Comparison of ENCODE assay signal across 39 cellular contexts in the genomic region with DNA sequence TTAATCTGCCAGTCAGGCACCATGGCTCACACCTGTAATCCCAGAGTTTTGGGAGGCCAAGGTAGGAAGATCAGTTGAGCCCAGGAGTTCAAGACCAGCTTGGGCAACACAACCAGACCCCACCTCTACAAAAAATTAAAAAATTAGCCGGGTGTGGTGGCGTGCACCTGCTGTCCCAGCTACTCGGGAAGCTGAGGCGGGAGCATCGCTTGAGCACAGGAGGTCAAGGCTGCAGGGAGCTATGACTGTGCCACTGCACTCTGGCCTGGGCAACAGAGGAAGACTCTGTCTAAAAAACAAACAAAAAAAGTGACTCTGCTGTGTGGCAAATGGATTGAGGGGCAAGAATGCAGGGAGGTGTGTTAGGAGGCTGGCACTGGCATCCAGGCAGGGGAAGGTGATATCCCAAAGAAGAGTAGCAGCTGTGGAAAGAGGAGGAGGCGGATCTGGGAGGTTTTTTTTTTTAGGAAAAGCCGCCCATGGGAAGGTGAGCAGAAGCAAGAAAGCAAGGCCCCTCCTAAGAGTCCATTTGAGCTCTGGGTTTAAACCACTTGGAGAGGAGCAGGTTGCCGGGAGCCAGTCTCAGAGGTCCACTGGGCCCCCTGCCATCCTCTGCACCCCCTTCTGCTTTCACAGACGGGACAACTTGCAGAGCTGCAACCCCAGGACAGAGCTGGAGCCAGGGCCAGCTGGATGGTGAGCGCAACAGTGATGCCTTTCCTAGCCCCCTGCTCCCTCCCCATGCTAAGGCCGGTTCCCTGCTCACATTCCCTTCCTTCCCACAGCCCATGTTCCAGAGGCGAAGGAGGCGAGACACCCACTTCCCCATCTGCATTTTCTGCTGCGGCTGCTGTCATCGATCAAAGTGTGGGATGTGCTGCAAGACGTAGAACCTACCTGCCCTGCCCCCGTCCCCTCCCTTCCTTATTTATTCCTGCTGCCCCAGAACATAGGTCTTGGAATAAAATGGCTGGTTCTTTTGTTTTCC. TPM values are rescaled to one million over a fixed set of nuclear protein-coding genes. Genes with fewer than 3 reads are reported as not detected.
DNase-seq lines count a peak whose midpoint lies in the region; ATAC-seq, FAIRE-seq and TF ChIP-seq lines count a peak whose summit lies in the region.
"Had no signal": no experiment of that assay in that cellular context is flagged by ENCODE, and none has a peak within 500 bp of the region (broad histone marks: within the 10 kb centered on the region; RNA-seq: fewer than 3 reads in every experiment).

No MANE protein-coding gene starts in this region.

- H3K9me3 ChIP-seq in adipocyte (ENCODE audit: control insufficient read depth, low read length) (no peaks in the 10 kb centered on the region), HepG2 (ENCODE audit: low read length) (no peaks in the 10 kb centered on the region)
- H3K9me3 ChIP-seq: A549, esophagus muscularis mucosa, heart left ventricle, mucosa of descending colon, pancreas, tibial nerve had no signal

- POLR2A ChIA-PET in HepG2 (lab: Yijun Ruan, JAX): no interaction called here

- H3K36me3 ChIP-seq in adipocyte (ENCODE audit: control insufficient read depth, insufficient read depth, low read length, severe bottlenecking) (peaks cover under 1% of the 10 kb centered on the region), HepG2 (replicated peaks in 1 of 2; ENCODE audit: control insufficient read depth in 1 of 2, insufficient read depth in 2 of 2, low read length in 2 of 2) (no peaks in the 10 kb centered on the region)

- ATAC-seq in Right ventricle myocardium inferior (no peak), left ventricle myocardium superior (no peak), HepG2 (no peak)
- no peak for ATAC-seq in activated T-cell treated with anti-CD3 and anti-CD28 coated beads, Interleukin-2, amount 50 U/mL, for 72 hours (replicated peaks in 1 of 2)
- ATAC-seq: A549; activated naive CD8-positive, alpha-beta T cell treated with anti-CD3 and anti-CD28 coated beads, Interleukin-2, amount 50 U/mL, for 24 hours; CD8-positive, alpha-beta T cell; heart left ventricle; mucosa of descending colon; natural killer cell treated with Interleukin-12 subunit alpha and Interleukin-12 subunit beta and Interleukin-15 and Interleukin-18, amount 100 ng/mL, for 72 hours; pancreas; right cardiac atrium; stimulated activated naive CD8-positive, alpha-beta T cell treated with anti-CD3 and anti-CD28 coated beads, Interleukin-15, amount 100 ng/mL, for 72 hours had no signal

- TF ChIP-seq POLR2A in HepG2 (IDR thresholded peaks at IDR 0.05; ENCODE audit: insufficient read depth in 1 of 2, low read depth in 2 of 2, low read length in 2 of 2): no peak

- peaks cover 24% of the 10 kb centered on the region for H3K27me3 Mint-ChIP-seq in activated T-cell treated with anti-CD3 and anti-CD28 coated beads, Interleukin-2, amount 50 U/mL, for 72 hours (ENCODE audit: low read depth)
- H3K27me3 Mint-ChIP-seq in HFFc6 (ENCODE audit: insufficient read depth): peaks cover 23% of the 10 kb centered on the region

- FAIRE-seq in HepG2 (lab: Jason Lieb, UNC): no peak
- FAIRE-seq: A549, endometrium, kidney, pancreas had no signal

- H3K4me1 ChIP-seq in adipocyte (ENCODE audit: control insufficient read depth, insufficient read depth, low read length) (peaks cover 31% of the 10 kb centered on the region), HepG2 (ENCODE audit: insufficient read depth, low read length) (peaks cover 75% of the 10 kb centered on the region)
- H3K4me1 ChIP-seq: A549 had no signal

- peaks cover 22% of the 10 kb centered on the region for H3K27me3 ChIP-seq in adipocyte (replicated peaks; ENCODE audit: control insufficient read depth, insufficient read depth, low read length)
- peaks cover 0 to 5% of the 10 kb centered on the region in 2 experiments; a peak in 1 of 5 replicates for H3K27me3 ChIP-seq in HepG2 (ENCODE audit: control insufficient read depth in 1 of 2, insufficient read depth in 2 of 2, low read length in 2 of 2)
- H3K27me3 ChIP-seq: pancreas, tibial nerve had no signal

- in situ Hi-C loops in HepG2 (cut with HindIII; ENCODE audit: extremely low pct_ligation_motif_present, low pct_unique_long_range_greater_than_20kb): no loop called here

- BruUV-seq in HepG2 (replicated peaks; lab: Mats Ljungman, UMichigan): no TSS peak

- H3K9ac ChIP-seq in adipocyte (ENCODE audit: low read length) (peak overlapping the region; percentile 26), HepG2 (ENCODE audit: insufficient read depth, low read depth, low read length) (no peak overlapping the region)

- intact Hi-C loops in Right ventricle myocardium inferior (cut with DNase I) (no loop called here), left ventricle myocardium superior (cut with micrococcal nuclease) (no loop called here), HepG2 (cut with micrococcal nuclease; ENCODE audit: unreplicated experiment) (loop anchor here (1.0 kb wide), 1 partner anchor 31 kb away; no protein-coding TSS in a partner anchor)

- H3K36me3 Mint-ChIP-seq in activated T-cell treated with anti-CD3 and anti-CD28 coated beads, Interleukin-2, amount 50 U/mL, for 72 hours (ENCODE audit: insufficient read depth in 2 of 2): no peaks in the 10 kb centered on the region
- no peaks in the 10 kb centered on the region for H3K36me3 Mint-ChIP-seq in HFFc6 (ENCODE audit: low read depth)
- H3K36me3 Mint-ChIP-seq: natural killer cell treated with Interleukin-12 subunit alpha and Interleukin-12 subunit beta and Interleukin-15 and Interleukin-18, amount 100 ng/mL, for 72 hours had no signal

- no peaks in the 10 kb centered on the region for H3K9me3 Mint-ChIP-seq in activated T-cell treated with anti-CD3 and anti-CD28 coated beads, Interleukin-2, amount 50 U/mL, for 72 hours
- H3K9me3 Mint-ChIP-seq in HFFc6: no peaks in the 10 kb centered on the region
- H3K9me3 Mint-ChIP-seq: activated naive CD8-positive, alpha-beta T cell treated with anti-CD3 and anti-CD28 coated beads, Interleukin-2, amount 50 U/mL, for 24 hours; CD8-positive, alpha-beta T cell; central memory CD8-positive, alpha-beta T cell; natural killer cell treated with Interleukin-12 subunit alpha and Interleukin-12 subunit beta and Interleukin-15 and Interleukin-18, amount 100 ng/mL, for 72 hours; stimulated activated naive CD8-positive, alpha-beta T cell treated with anti-CD3 and anti-CD28 coated beads, Interleukin-15, amount 100 ng/mL, for 72 hours had no signal

- H3K4me1 Mint-ChIP-seq in activated T-cell treated with anti-CD3 and anti-CD28 coated beads, Interleukin-2, amount 50 U/mL, for 72 hours (ENCODE audit: low read depth): peaks cover 5% of the 10 kb centered on the region
- H3K4me1 Mint-ChIP-seq in HFFc6 (ENCODE audit: low read depth): no peaks in the 10 kb centered on the region
- H3K4me1 Mint-ChIP-seq: central memory CD8-positive, alpha-beta T cell had no signal

- TF ChIP-seq RAD21 in HepG2 (CRISPR knock-in tag; IDR thresholded peaks at IDR 0.05): no peak

- CTCF ChIA-PET in HepG2 (lab: Yijun Ruan, JAX; ENCODE audit: low intra/inter-chr PET ratio, low total read pairs): no interaction called here

- TF ChIP-seq EP300 in HepG2 (IDR thresholded peaks at IDR 0.05; ENCODE audit: low read depth in 2 of 2, low read length in 2 of 2) (no peak), HepG2 (CRISPR knock-in tag; IDR thresholded peaks at IDR 0.05; ENCODE audit: borderline replicate concordance) (no peak)

- TF ChIP-seq CTCF in HepG2 (CRISPR knock-in tag; IDR thresholded peaks at IDR 0.05) (no peak), HFFc6 (IDR thresholded peaks at IDR 0.05) (no peak)

- 71% methylated on average over 17 of the region's 17 CpGs for WGBS in HepG2 (ENCODE audit: low lambda C conversion rate)

- DNase-seq in Right ventricle myocardium inferior (ENCODE audit: missing footprints): peak; percentile 53
- no peak for DNase-seq in left ventricle myocardium superior
- no peak for DNase-seq in adipocyte (ENCODE audit: low read depth)
- peak; percentile 33 for DNase-seq in HepG2 (ENCODE audit: low spot score)
- no peak for DNase-seq in activated T-cell treated with anti-CD3 and anti-CD28 coated beads, Interleukin-2, amount 50 U/mL, for 72 hours
- no peak for DNase-seq in NCI-H226
- no peak for DNase-seq in HFFc6
- DNase-seq: activated CD4-positive, alpha-beta T cell treated with anti-CD3 and anti-CD28 coated beads, Interleukin-2, amount 50 U/mL, for 4 hours; activated CD4-positive, CD25-positive, alpha-beta regulatory T cell; activated naive CD4-positive, alpha-beta T cell; activated naive CD8-positive, alpha-beta T cell treated with anti-CD3 and anti-CD28 coated beads, Interleukin-2, amount 50 U/mL, for 24 hours; AML-193; CD8-positive, alpha-beta T cell; foreskin fibroblast; GOT3; heart left ventricle; Karpas-422; kidney; mucosa of descending colon; NCI-H146; pancreas; RPMI8226; stimulated activated CD4-positive, alpha-beta T cell treated with anti-CD3 and anti-CD28 coated beads, Interleukin-2, amount 100 ng/mL, for 24 hours; stimulated activated CD8-positive, alpha-beta memory T cell treated with anti-CD3 and anti-CD28 coated beads, Interleukin-4, amount 100 ng/mL, for 48 hours; stimulated activated naive CD8-positive, alpha-beta T cell treated with anti-CD3 and anti-CD28 coated beads, Interleukin-15, amount 100 ng/mL, for 72 hours had no signal

- no peak overlapping the region for H2AFZ ChIP-seq in HepG2 (ENCODE audit: low read length)

- H4K20me1 ChIP-seq in HepG2 (ENCODE audit: insufficient read depth, low read length): no peaks in the 10 kb centered on the region

- H3K4me3 Mint-ChIP-seq in activated T-cell treated with anti-CD3 and anti-CD28 coated beads, Interleukin-2, amount 50 U/mL, for 72 hours: no peak overlapping the region
- no peak overlapping the region for H3K4me3 Mint-ChIP-seq in HFFc6
- H3K4me3 Mint-ChIP-seq: activated naive CD8-positive, alpha-beta T cell treated with anti-CD3 and anti-CD28 coated beads, Interleukin-2, amount 50 U/mL, for 24 hours; CD8-positive, alpha-beta T cell; central memory CD8-positive, alpha-beta T cell; natural killer cell treated with Interleukin-12 subunit alpha and Interleukin-12 subunit beta and Interleukin-15 and Interleukin-18, amount 100 ng/mL, for 72 hours; stimulated activated naive CD8-positive, alpha-beta T cell treated with anti-CD3 and anti-CD28 coated beads, Interleukin-15, amount 100 ng/mL, for 72 hours had no signal

- peak overlapping the region; percentile 87 for H3K4me2 ChIP-seq in HepG2 (ENCODE audit: low read depth, low read length)
- H3K4me2 ChIP-seq: A549 had no signal

- H3K27ac Mint-ChIP-seq in activated T-cell treated with anti-CD3 and anti-CD28 coated beads, Interleukin-2, amount 50 U/mL, for 72 hours: no peak overlapping the region
- no peak overlapping the region for H3K27ac Mint-ChIP-seq in HFFc6
- H3K27ac Mint-ChIP-seq: activated naive CD8-positive, alpha-beta T cell treated with anti-CD3 and anti-CD28 coated beads, Interleukin-2, amount 50 U/mL, for 24 hours; CD8-positive, alpha-beta T cell had no signal

- H3K27ac ChIP-seq in HepG2 (ENCODE audit: extremely low read length, insufficient read depth, low read length): peak overlapping the region; percentile 40
- peak overlapping the region; percentile 30 for H3K27ac ChIP-seq in temporal lobe (ENCODE audit: low read depth, low read length)
- H3K27ac ChIP-seq: A549, esophagus muscularis mucosa, heart left ventricle, HL-60, pancreas had no signal

- no peak overlapping the region for H3K4me3 ChIP-seq in adipocyte (ENCODE audit: low read length)
- peak overlapping the region; percentile 14 to 35 (median 18); a peak in 2 of 6 replicates for H3K4me3 ChIP-seq in HepG2 (replicated peaks in 1 of 3; ENCODE audit: insufficient read depth in 1 of 3, low read depth in 2 of 3, low read length in 3 of 3)
- H3K4me3 ChIP-seq: A549, esophagus muscularis mucosa, heart left ventricle, lung, mucosa of descending colon had no signal

- H3K79me2 ChIP-seq in HepG2 (ENCODE audit: insufficient read depth, low read length): no peaks in the 10 kb centered on the region

RNA-seq across cellular contexts. Expression of a gene that starts 2.1 kb away (rescaled TPM):
- not detected for total RNA-seq in Right ventricle myocardium inferior
- total RNA-seq in left ventricle myocardium superior: not detected
- total RNA-seq in HepG2 (2016; rRNA removed; fragmentation: Illumina TruSeq; extraction: Trizol): 25.7 and 47.6 TPM in 2 replicates
- total RNA-seq in HepG2 (2016; cell fraction: cytosol; rRNA removed; fragmentation: Illumina TruSeq; extraction: Trizol; ENCODE audit: low read depth): 25.4 and 32.6 TPM in 2 replicates
- total RNA-seq in HepG2 (2016; cell fraction: insoluble cytoplasmic fraction; rRNA removed; fragmentation: Illumina TruSeq; extraction: Trizol): 29.6 and 46.4 TPM in 2 replicates
- total RNA-seq in HepG2 (2016; cell fraction: membrane; rRNA removed; fragmentation: Illumina TruSeq; extraction: Trizol): 20.2 and 24.3 TPM in 2 replicates
- total RNA-seq in HepG2 (2016; cell fraction: nucleus; rRNA removed; fragmentation: Illumina TruSeq; extraction: Trizol): 34.1 and 40.9 TPM in 2 replicates
- polyA plus RNA-seq in HepG2 (2011; rRNA removed): 36.1 and 73.0 TPM in 2 replicates
- 15.0 and 69.5 TPM in 2 replicates for polyA plus RNA-seq in HepG2 (2011; cell fraction: cytosol; rRNA removed)
- polyA plus RNA-seq in HepG2 (2011; cell fraction: nucleus; rRNA removed): 13.2 and 42.5 TPM in 2 replicates
- polyA plus RNA-seq in HepG2 (2012): 6.0 and 30.6 TPM in 2 replicates
- polyA plus RNA-seq in HepG2 (2016; cell fraction: cytosol; fragmentation: Illumina TruSeq; extraction: Trizol; ENCODE audit: low read depth): 29.7 and 32.2 TPM in 2 replicates
- polyA plus RNA-seq in HepG2 (2016; cell fraction: insoluble cytoplasmic fraction; fragmentation: Illumina TruSeq; extraction: Trizol; ENCODE audit: low read depth): 44.0 and 52.6 TPM in 2 replicates
- polyA plus RNA-seq in HepG2 (2016; cell fraction: membrane; fragmentation: Illumina TruSeq; extraction: Trizol; ENCODE audit: low read depth): 28.8 and 30.2 TPM in 2 replicates
- 111 and 114 TPM in 2 replicates for polyA plus RNA-seq in HepG2 (2016; cell fraction: nucleus; fragmentation: Illumina TruSeq; extraction: Trizol; ENCODE audit: insufficient read depth, low read depth)
- polyA minus RNA-seq in HepG2 (2011; rRNA and poly(A)+ RNA removed; ENCODE audit: low replicate concordance): 150 TPM in 1 of 2 replicates, not detected in the other
- 10.9 and 30.2 TPM in 2 replicates for polyA minus RNA-seq in HepG2 (2011; cell fraction: cytosol; rRNA and poly(A)+ RNA removed)
- 9.2 and 18.0 TPM in 2 replicates for polyA minus RNA-seq in HepG2 (2011; cell fraction: nucleus; rRNA and poly(A)+ RNA removed)
- not detected for total RNA-seq in temporal lobe
- total RNA-seq in activated T-cell treated with anti-CD3 and anti-CD28 coated beads, Interleukin-2, amount 50 U/mL, for 72 hours: 1 to 10 TPM; 1.2 to 2.4 TPM
- not detected for total RNA-seq in HFFc6 (2021; fragmentation: NEBNext Ultra II Directional; extraction: Animal tissue kit (Norgen Biotek cat#: 25700))
- total RNA-seq: Daoy, esophagus muscularis mucosa, mucosa of descending colon, NCI-H460, SK-MEL-5 had no signal
- polyA plus RNA-seq: A549 had no signal

RNA-seq across cellular contexts. Expression of a gene that starts 7.5 kb away (rescaled TPM):
- not detected for total RNA-seq in Right ventricle myocardium inferior
- not detected for total RNA-seq in left ventricle myocardium superior
- total RNA-seq in HepG2 (2016; rRNA removed; fragmentation: Illumina TruSeq; extraction: Trizol): 0.80 and 1.3 TPM in 2 replicates
- 0.26 and 0.71 TPM in 2 replicates for total RNA-seq in HepG2 (2016; cell fraction: cytosol; rRNA removed; fragmentation: Illumina TruSeq; extraction: Trizol; ENCODE audit: low read depth)
- 0.56 and 0.87 TPM in 2 replicates for total RNA-seq in HepG2 (2016; cell fraction: insoluble cytoplasmic fraction; rRNA removed; fragmentation: Illumina TruSeq; extraction: Trizol)
- total RNA-seq in HepG2 (2016; cell fraction: membrane; rRNA removed; fragmentation: Illumina TruSeq; extraction: Trizol): 0.59 and 1.5 TPM in 2 replicates
- 1.6 and 2.6 TPM in 2 replicates for total RNA-seq in HepG2 (2016; cell fraction: nucleus; rRNA removed; fragmentation: Illumina TruSeq; extraction: Trizol)
- 0.17 and 0.20 TPM in 2 replicates for polyA plus RNA-seq in HepG2 (2011; rRNA removed)
- 0.13 and 0.27 TPM in 2 replicates for polyA plus RNA-seq in HepG2 (2011; cell fraction: cytosol; rRNA removed)
- polyA plus RNA-seq in HepG2 (2011; cell fraction: nucleus; rRNA removed): 0.40 and 0.93 TPM in 2 replicates
- not detected in 2 replicates for polyA plus RNA-seq in HepG2 (2012)
- 0.70 TPM in 2 replicates for polyA plus RNA-seq in HepG2 (2016; cell fraction: cytosol; fragmentation: Illumina TruSeq; extraction: Trizol; ENCODE audit: low read depth)
- polyA plus RNA-seq in HepG2 (2016; cell fraction: insoluble cytoplasmic fraction; fragmentation: Illumina TruSeq; extraction: Trizol; ENCODE audit: low read depth): 0.38 and 1.3 TPM in 2 replicates
- 0.24 and 0.97 TPM in 2 replicates for polyA plus RNA-seq in HepG2 (2016; cell fraction: membrane; fragmentation: Illumina TruSeq; extraction: Trizol; ENCODE audit: low read depth)
- 0.82 and 1.5 TPM in 2 replicates for polyA plus RNA-seq in HepG2 (2016; cell fraction: nucleus; fragmentation: Illumina TruSeq; extraction: Trizol; ENCODE audit: insufficient read depth, low read depth)
- not detected in 2 replicates for polyA minus RNA-seq in HepG2 (2011; rRNA and poly(A)+ RNA removed; ENCODE audit: low replicate concordance)
- not detected in 2 replicates for polyA minus RNA-seq in HepG2 (2011; cell fraction: cytosol; rRNA and poly(A)+ RNA removed)
- polyA minus RNA-seq in HepG2 (2011; cell fraction: nucleus; rRNA and poly(A)+ RNA removed): 0.64 and 0.75 TPM in 2 replicates
- total RNA-seq in temporal lobe: 0.49 TPM
- under 1 TPM; 0.29 to 0.83 TPM for total RNA-seq in activated T-cell treated with anti-CD3 and anti-CD28 coated beads, Interleukin-2, amount 50 U/mL, for 72 hours
- not detected for total RNA-seq in HFFc6 (2021; fragmentation: NEBNext Ultra II Directional; extraction: Animal tissue kit (Norgen Biotek cat#: 25700))
- total RNA-seq: CD8-positive, alpha-beta T cell; Daoy; dermis microvascular lymphatic vessel endothelial cell; NCI-H460; right cardiac atrium; SK-MEL-5 had no signal
- polyA plus RNA-seq: A549 had no signal

RNA-seq across cellular contexts. Expression of a gene that starts 15.7 kb away (rescaled TPM):
- 151 TPM for total RNA-seq in Right ventricle myocardium inferior
- total RNA-seq in left ventricle myocardium superior: 170 TPM
- total RNA-seq in HepG2 (2016; rRNA removed; fragmentation: Illumina TruSeq; extraction: Trizol): 44.8 and 54.9 TPM in 2 replicates
- total RNA-seq in HepG2 (2016; cell fraction: cytosol; rRNA removed; fragmentation: Illumina TruSeq; extraction: Trizol; ENCODE audit: low read depth): 85.6 and 90.7 TPM in 2 replicates
- 38.6 and 58.5 TPM in 2 replicates for total RNA-seq in HepG2 (2016; cell fraction: insoluble cytoplasmic fraction; rRNA removed; fragmentation: Illumina TruSeq; extraction: Trizol)
- total RNA-seq in HepG2 (2016; cell fraction: membrane; rRNA removed; fragmentation: Illumina TruSeq; extraction: Trizol): 116 and 121 TPM in 2 replicates
- total RNA-seq in HepG2 (2016; cell fraction: nucleus; rRNA removed; fragmentation: Illumina TruSeq; extraction: Trizol): 31.0 and 31.5 TPM in 2 replicates
- 94.9 and 106 TPM in 2 replicates for polyA plus RNA-seq in HepG2 (2011; rRNA removed)
- polyA plus RNA-seq in HepG2 (2011; cell fraction: cytosol; rRNA removed): 72.5 and 101 TPM in 2 replicates
- 179 and 216 TPM in 2 replicates for polyA plus RNA-seq in HepG2 (2011; cell fraction: nucleus; rRNA removed)
- polyA plus RNA-seq in HepG2 (2012): 59.3 and 80.8 TPM in 2 replicates
- 180 and 204 TPM in 2 replicates for polyA plus RNA-seq in HepG2 (2016; cell fraction: cytosol; fragmentation: Illumina TruSeq; extraction: Trizol; ENCODE audit: low read depth)
- polyA plus RNA-seq in HepG2 (2016; cell fraction: insoluble cytoplasmic fraction; fragmentation: Illumina TruSeq; extraction: Trizol; ENCODE audit: low read depth): 76.3 and 81.0 TPM in 2 replicates
- polyA plus RNA-seq in HepG2 (2016; cell fraction: membrane; fragmentation: Illumina TruSeq; extraction: Trizol; ENCODE audit: low read depth): 201 and 210 TPM in 2 replicates
- 122 and 131 TPM in 2 replicates for polyA plus RNA-seq in HepG2 (2016; cell fraction: nucleus; fragmentation: Illumina TruSeq; extraction: Trizol; ENCODE audit: insufficient read depth, low read depth)
- 64.5 and 74.9 TPM in 2 replicates for polyA minus RNA-seq in HepG2 (2011; rRNA and poly(A)+ RNA removed; ENCODE audit: low replicate concordance)
- polyA minus RNA-seq in HepG2 (2011; cell fraction: cytosol; rRNA and poly(A)+ RNA removed): 28.8 and 32.4 TPM in 2 replicates
- polyA minus RNA-seq in HepG2 (2011; cell fraction: nucleus; rRNA and poly(A)+ RNA removed): 29.3 and 33.5 TPM in 2 replicates
- total RNA-seq in temporal lobe: 36.6 TPM
- 100 to 1,000 TPM; 202 to 212 TPM for total RNA-seq in activated T-cell treated with anti-CD3 and anti-CD28 coated beads, Interleukin-2, amount 50 U/mL, for 72 hours
- 10 to 100 TPM; 66.0 to 78.1 (median 71.4) TPM for total RNA-seq in HFFc6 (2021; fragmentation: NEBNext Ultra II Directional; extraction: Animal tissue kit (Norgen Biotek cat#: 25700))

RNA-seq across cellular contexts. Expression of a gene that starts 35.6 kb away (rescaled TPM):
- total RNA-seq in Right ventricle myocardium inferior: 6.8 TPM
- total RNA-seq in left ventricle myocardium superior: 6.1 TPM
- total RNA-seq in HepG2 (2016; rRNA removed; fragmentation: Illumina TruSeq; extraction: Trizol): 14.2 and 29.2 TPM in 2 replicates
- total RNA-seq in HepG2 (2016; cell fraction: cytosol; rRNA removed; fragmentation: Illumina TruSeq; extraction: Trizol; ENCODE audit: low read depth): 8.7 and 9.3 TPM in 2 replicates
- total RNA-seq in HepG2 (2016; cell fraction: insoluble cytoplasmic fraction; rRNA removed; fragmentation: Illumina TruSeq; extraction: Trizol): 15.3 and 31.4 TPM in 2 replicates
- 15.2 and 21.9 TPM in 2 replicates for total RNA-seq in HepG2 (2016; cell fraction: membrane; rRNA removed; fragmentation: Illumina TruSeq; extraction: Trizol)
- 43.9 and 48.2 TPM in 2 replicates for total RNA-seq in HepG2 (2016; cell fraction: nucleus; rRNA removed; fragmentation: Illumina TruSeq; extraction: Trizol)
- polyA plus RNA-seq in HepG2 (2011; rRNA removed): 79.2 and 111 TPM in 2 replicates
- polyA plus RNA-seq in HepG2 (2011; cell fraction: cytosol; rRNA removed): 44.4 and 71.0 TPM in 2 replicates
- polyA plus RNA-seq in HepG2 (2011; cell fraction: nucleus; rRNA removed): 93.8 and 94.9 TPM in 2 replicates
- polyA plus RNA-seq in HepG2 (2012): 67.7 and 97.6 TPM in 2 replicates
- 15.7 and 17.3 TPM in 2 replicates for polyA plus RNA-seq in HepG2 (2016; cell fraction: cytosol; fragmentation: Illumina TruSeq; extraction: Trizol; ENCODE audit: low read depth)
- 25.8 and 27.8 TPM in 2 replicates for polyA plus RNA-seq in HepG2 (2016; cell fraction: insoluble cytoplasmic fraction; fragmentation: Illumina TruSeq; extraction: Trizol; ENCODE audit: low read depth)
- 21.9 and 23.9 TPM in 2 replicates for polyA plus RNA-seq in HepG2 (2016; cell fraction: membrane; fragmentation: Illumina TruSeq; extraction: Trizol; ENCODE audit: low read depth)
- 110 and 128 TPM in 2 replicates for polyA plus RNA-seq in HepG2 (2016; cell fraction: nucleus; fragmentation: Illumina TruSeq; extraction: Trizol; ENCODE audit: insufficient read depth, low read depth)
- 87.8 and 296 TPM in 2 replicates for polyA minus RNA-seq in HepG2 (2011; rRNA and poly(A)+ RNA removed; ENCODE audit: low replicate concordance)
- polyA minus RNA-seq in HepG2 (2011; cell fraction: cytosol; rRNA and poly(A)+ RNA removed): 103 and 111 TPM in 2 replicates
- 64.0 and 64.9 TPM in 2 replicates for polyA minus RNA-seq in HepG2 (2011; cell fraction: nucleus; rRNA and poly(A)+ RNA removed)
- total RNA-seq in temporal lobe: 1.7 TPM
- total RNA-seq in activated T-cell treated with anti-CD3 and anti-CD28 coated beads, Interleukin-2, amount 50 U/mL, for 72 hours: 10 to 100 TPM; 24.2 to 41.1 TPM
- 1 to 10 TPM; 1.7 to 3.3 (median 2.3) TPM for total RNA-seq in HFFc6 (2021; fragmentation: NEBNext Ultra II Directional; extraction: Animal tissue kit (Norgen Biotek cat#: 25700))

RNA-seq across cellular contexts. Expression of a gene that starts 44.5 kb away (rescaled TPM):
- total RNA-seq in Right ventricle myocardium inferior (0.19 TPM), left ventricle myocardium superior (0.52 TPM), HepG2 (2016; rRNA removed; fragmentation: Illumina TruSeq; extraction: Trizol) (0.49 and 0.71 TPM in 2 replicates), temporal lobe (not detected)
- 0.53 and 1.0 TPM in 2 replicates for total RNA-seq in HepG2 (2016; cell fraction: cytosol; rRNA removed; fragmentation: Illumina TruSeq; extraction: Trizol; ENCODE audit: low read depth)
- 0.40 and 0.97 TPM in 2 replicates for total RNA-seq in HepG2 (2016; cell fraction: insoluble cytoplasmic fraction; rRNA removed; fragmentation: Illumina TruSeq; extraction: Trizol)
- total RNA-seq in HepG2 (2016; cell fraction: membrane; rRNA removed; fragmentation: Illumina TruSeq; extraction: Trizol): 0.62 and 0.93 TPM in 2 replicates
- 2.8 and 3.5 TPM in 2 replicates for total RNA-seq in HepG2 (2016; cell fraction: nucleus; rRNA removed; fragmentation: Illumina TruSeq; extraction: Trizol)
- polyA plus RNA-seq in HepG2 (2011; rRNA removed): 0.98 and 1.7 TPM in 2 replicates
- polyA plus RNA-seq in HepG2 (2011; cell fraction: cytosol; rRNA removed): 0.49 and 0.85 TPM in 2 replicates
- 1.8 and 2.5 TPM in 2 replicates for polyA plus RNA-seq in HepG2 (2011; cell fraction: nucleus; rRNA removed)
- 0.66 and 0.72 TPM in 2 replicates for polyA plus RNA-seq in HepG2 (2012)
- 0.19 and 0.31 TPM in 2 replicates for polyA plus RNA-seq in HepG2 (2016; cell fraction: cytosol; fragmentation: Illumina TruSeq; extraction: Trizol; ENCODE audit: low read depth)
- polyA plus RNA-seq in HepG2 (2016; cell fraction: insoluble cytoplasmic fraction; fragmentation: Illumina TruSeq; extraction: Trizol; ENCODE audit: low read depth): 0.82 and 1.2 TPM in 2 replicates
- polyA plus RNA-seq in HepG2 (2016; cell fraction: membrane; fragmentation: Illumina TruSeq; extraction: Trizol; ENCODE audit: low read depth): 0.36 and 0.50 TPM in 2 replicates
- polyA plus RNA-seq in HepG2 (2016; cell fraction: nucleus; fragmentation: Illumina TruSeq; extraction: Trizol; ENCODE audit: insufficient read depth, low read depth): 3.9 and 6.0 TPM in 2 replicates
- 1.6 and 2.4 TPM in 2 replicates for polyA minus RNA-seq in HepG2 (2011; rRNA and poly(A)+ RNA removed; ENCODE audit: low replicate concordance)
- polyA minus RNA-seq in HepG2 (2011; cell fraction: cytosol; rRNA and poly(A)+ RNA removed): 1.5 TPM in 1 of 2 replicates, not detected in the other
- 0.64 and 0.99 TPM in 2 replicates for polyA minus RNA-seq in HepG2 (2011; cell fraction: nucleus; rRNA and poly(A)+ RNA removed)
- total RNA-seq in activated T-cell treated with anti-CD3 and anti-CD28 coated beads, Interleukin-2, amount 50 U/mL, for 72 hours: 10 to 100 TPM; 39.1 to 44.5 TPM
- total RNA-seq in HFFc6 (2021; fragmentation: NEBNext Ultra II Directional; extraction: Animal tissue kit (Norgen Biotek cat#: 25700)): under 1 TPM in 4 of 6 experiments, not detected in 2; 0.24 to 0.59 (median 0.57) TPM
- total RNA-seq: Daoy, NCI-H460 had no signal

Comparison
In these comparisons a context has a peak if more than half of its experiments do, and no peak if none do; other contexts are left out.
1. DNase-seq: peak in Right ventricle myocardium inferior (single experiment) and HepG2 (single experiment); none in left ventricle myocardium superior (single experiment), adipocyte (single experiment), activated T-cell treated with anti-CD3 and anti-CD28 coated beads, Interleukin-2, amount 50 U/mL, for 72 hours (0 of 2), NCI-H226 (single experiment) and HFFc6 (single experiment).
2. RNA of a gene that starts 2.1 kb away (total RNA-seq): 20.2 to 47.6 TPM in HepG2; 1.2 to 2.4 TPM in activated T-cell treated with anti-CD3 and anti-CD28 coated beads, Interleukin-2, amount 50 U/mL, for 72 hours, not detected in HFFc6, not detected in Right ventricle myocardium inferior (single experiment), not detected in left ventricle myocardium superior (single experiment) and not detected in temporal lobe (single experiment); every median in the first group is over 4 times any median in the second.